Comparison of ENCODE assay signal across 8 cellular contexts in the genomic region with DNA sequence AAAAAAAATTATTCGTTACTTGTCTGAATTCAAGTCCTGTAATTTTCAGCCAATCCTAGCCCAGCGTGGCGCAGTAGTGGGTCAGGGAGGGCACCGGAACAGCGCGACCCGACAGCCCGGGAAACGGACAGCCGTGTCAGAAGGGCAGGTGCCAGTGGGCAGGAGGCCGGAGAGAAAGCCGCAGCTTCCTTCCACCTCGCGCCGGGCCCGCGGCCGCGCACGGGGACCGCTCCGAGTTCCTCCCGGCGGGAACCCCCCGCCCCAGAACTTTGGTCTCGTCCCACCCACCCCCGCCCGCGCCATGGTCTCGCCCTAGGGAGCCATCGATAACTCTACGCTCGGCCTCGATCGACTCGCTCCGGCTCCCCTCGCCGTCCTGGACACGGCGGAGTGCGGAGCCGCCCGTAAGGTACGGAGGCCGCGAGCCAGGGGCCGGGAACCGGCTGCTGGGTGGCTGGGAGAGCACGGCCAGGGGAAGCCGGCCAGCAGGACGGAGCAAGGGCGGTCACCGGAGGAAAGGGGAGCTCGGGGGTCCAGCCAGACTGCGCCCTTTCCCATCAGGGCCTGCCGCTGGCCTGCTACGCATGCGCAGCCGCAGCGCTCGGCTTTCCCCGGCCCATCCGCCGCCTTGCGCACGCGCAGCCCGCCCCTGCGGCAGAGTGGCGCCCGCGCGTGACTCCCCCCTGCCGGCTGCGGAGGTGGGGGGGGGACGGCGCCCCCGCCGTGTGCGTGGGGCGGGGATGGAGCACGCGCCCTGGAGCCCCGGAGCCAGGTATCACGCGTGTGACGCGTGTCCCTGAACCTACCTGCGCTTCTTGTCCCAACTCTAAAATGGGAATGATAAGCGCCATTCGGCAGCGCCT. TPM values are rescaled to one million over a fixed set of nuclear protein-coding genes. Genes with fewer than 3 reads are reported as not detected.
A peak's percentile ranks its signal among the peaks of the same experiment; 100 is the strongest.
DNase-seq lines count a peak whose midpoint lies in the region; ATAC-seq and TF ChIP-seq lines count a peak whose summit lies in the region.

A gene with protein sequence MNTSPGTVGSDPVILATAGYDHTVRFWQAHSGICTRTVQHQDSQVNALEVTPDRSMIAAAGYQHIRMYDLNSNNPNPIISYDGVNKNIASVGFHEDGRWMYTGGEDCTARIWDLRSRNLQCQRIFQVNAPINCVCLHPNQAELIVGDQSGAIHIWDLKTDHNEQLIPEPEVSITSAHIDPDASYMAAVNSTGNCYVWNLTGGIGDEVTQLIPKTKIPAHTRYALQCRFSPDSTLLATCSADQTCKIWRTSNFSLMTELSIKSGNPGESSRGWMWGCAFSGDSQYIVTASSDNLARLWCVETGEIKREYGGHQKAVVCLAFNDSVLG (plus strand): TSS at position 351 of the 863 bp plus-strand sequence. CDS start 632 bp downstream, outside the sequence.

- H3K36me3 Mint-ChIP-seq in activated CD4-positive, alpha-beta memory T cell treated with anti-CD3 and anti-CD28 coated beads, Interleukin-2, amount 10 ng/mL, durations not matched to agents 7 days and 5 days (ENCODE audit: low read depth): peaks cover 19% of the 10 kb centered on the region

- H4K20me1 ChIP-seq in BLaER1: peaks cover 15% of the 10 kb centered on the region; the same call in 1 of the 2 replicates

- H3K36me3 ChIP-seq in BLaER1 (peaks cover 37% of the 10 kb centered on the region), lung (ENCODE audit: control insufficient read depth in 2 of 2, insufficient read depth in 2 of 2, low read length in 2 of 2) (peaks cover 0 to 33% of the 10 kb centered on the region in 2 donors)

- WGBS in lung, 2 donors: 1% methylated on average over 77 to 93 of the region's 93 CpGs

- CTCF ChIA-PET in activated CD4-positive, alpha-beta memory T cell treated with anti-CD3 and anti-CD28 coated beads, Interleukin-2, amount 10 ng/mL, durations not matched to agents 7 days and 5 days (lab: Charles Lee): interaction anchor here (1.0 kb wide), 1 partner anchor 296 kb away, joined by 3 read pairs; no protein-coding TSS in a partner anchor

- ATAC-seq in GM19025 (IDR thresholded peaks at IDR 0.05; ENCODE audit: low read depth, unreplicated experiment) (peak; percentile 66), HG03354 (IDR thresholded peaks at IDR 0.05; ENCODE audit: poor library complexity, severe bottlenecking, unreplicated experiment) (peak; percentile 73), lung (ENCODE audit: insufficient read depth, low FRiP score) (peak; percentile 94)

- H3K27ac Mint-ChIP-seq in activated CD4-positive, alpha-beta memory T cell treated with anti-CD3 and anti-CD28 coated beads, Interleukin-2, amount 10 ng/mL, durations not matched to agents 7 days and 5 days: peak within 1 kb of the TSS; percentile 73

- POLR2A ChIA-PET in activated CD4-positive, alpha-beta memory T cell treated with anti-CD3 and anti-CD28 coated beads, Interleukin-2, amount 10 ng/mL, durations not matched to agents 7 days and 5 days (lab: Charles Lee): interaction anchor here (1.0 to 4.7 kb wide), 12 partner anchors 10 to 240 kb away, joined by 3 to 43 read pairs (median 4); partner anchors contain the start of genes E4F1, ECI1, PGP and RPS2

- TF ChIP-seq CTCF in lung (IDR thresholded peaks at IDR 0.05; ENCODE audit: control extremely low read depth, extremely low read depth): no peak

- H3K9me3 ChIP-seq in BLaER1 (no peaks in the 10 kb centered on the region), lung (ENCODE audit: control insufficient read depth in 2 of 2, insufficient read depth in 1 of 2, low read length in 1 of 2) (no peaks in the 10 kb centered on the region)

- H3K27ac ChIP-seq in BLaER1 (peak within 1 kb of the TSS; percentile 99), lung (ENCODE audit: low read depth in 1 of 2, low read length in 1 of 2) (peak within 1 kb of the TSS; percentile 98 to 99)

- H3K9ac ChIP-seq in BLaER1: peak within 1 kb of the TSS; percentile 97

- H3K4me3 ChIP-seq in BLaER1: peak within 1 kb of the TSS; percentile 83
- peak within 1 kb of the TSS; percentile 93 for H3K4me3 ChIP-seq in lung

- no peaks in the 10 kb centered on the region for H3K9me3 Mint-ChIP-seq in activated CD4-positive, alpha-beta memory T cell treated with anti-CD3 and anti-CD28 coated beads, Interleukin-2, amount 10 ng/mL, durations not matched to agents 7 days and 5 days

- H3K4me1 Mint-ChIP-seq in activated CD4-positive, alpha-beta memory T cell treated with anti-CD3 and anti-CD28 coated beads, Interleukin-2, amount 10 ng/mL, durations not matched to agents 7 days and 5 days: peaks cover 30% of the 10 kb centered on the region

- H3K4me3 Mint-ChIP-seq in activated CD4-positive, alpha-beta memory T cell treated with anti-CD3 and anti-CD28 coated beads, Interleukin-2, amount 10 ng/mL, durations not matched to agents 7 days and 5 days: peak within 1 kb of the TSS; percentile 73

- peaks cover 9% of the 10 kb centered on the region for H3K27me3 Mint-ChIP-seq in activated CD4-positive, alpha-beta memory T cell treated with anti-CD3 and anti-CD28 coated beads, Interleukin-2, amount 10 ng/mL, durations not matched to agents 7 days and 5 days

- DNase-seq in NCI-H748 (lab: John Stamatoyannopoulos, UW; ENCODE audit: unreplicated experiment) (peak; percentile 78), ecto neural progenitor cell (ENCODE audit: low spot score) (peak; percentile 93), lung (ENCODE audit: low spot score) (peak; percentile 83)
- peak; percentile 91 for DNase-seq in activated CD4-positive, alpha-beta memory T cell treated with anti-CD3 and anti-CD28 coated beads, Interleukin-2, amount 10 ng/mL, durations not matched to agents 7 days and 5 days
- DNase-seq in stimulated activated CD4-positive, alpha-beta T cell treated with anti-CD3 and anti-CD28 coated beads, TNF-alpha, amount 100 ng/mL, for 24 hours (ENCODE audit: low read depth in 3 of 3): peak; percentile 72 to 84 (median 81)

- H3K4me1 ChIP-seq in BLaER1 (peaks cover 24% of the 10 kb centered on the region), lung (ENCODE audit: control insufficient read depth in 2 of 2, insufficient read depth in 2 of 2, low read length in 2 of 2) (peaks cover 0 to 11% of the 10 kb centered on the region in 2 donors)

- H3K4me2 ChIP-seq in BLaER1: peak within 1 kb of the TSS; percentile 100

- H3K27me3 ChIP-seq in BLaER1 (peaks cover 18% of the 10 kb centered on the region; the same call in 1 of the 2 replicates), lung (ENCODE audit: control insufficient read depth, insufficient read depth) (no peaks in the 10 kb centered on the region)

RNA-seq across cellular contexts. Expression of the gene that starts here (rescaled TPM):
- total RNA-seq in activated CD4-positive, alpha-beta memory T cell treated with anti-CD3 and anti-CD28 coated beads, Interleukin-2, amount 10 ng/mL, durations not matched to agents 7 days and 5 days: 10 to 100 TPM; 32.6 to 33.7 TPM
- total RNA-seq in lung: 10 to 100 TPM; 17.2 to 42.6 TPM
- polyA plus RNA-seq in lung: 10 to 100 TPM; 39.7 to 48.9 TPM

Comparison
In these comparisons a context has a peak if more than half of its experiments do, and no peak if none do; other contexts are left out.
1. Peak in every context shown above with its lines: DNase-seq, ATAC-seq, H3K4me3 ChIP-seq and H3K27ac ChIP-seq.